In genomic region chr19:4557971-4558941, GRCh38 we compare ENCODE assay signal across 8 cellular contexts. TPM values are rescaled to one million over a fixed set of nuclear protein-coding genes. Genes with fewer than 3 reads are reported as not detected.
A peak's percentile ranks its signal among the peaks of the same experiment; 100 is the strongest.
DNase-seq lines count a peak whose midpoint lies in the region; ATAC-seq and TF ChIP-seq lines count a peak whose summit lies in the region.

No MANE protein-coding gene starts in this region.

- no peaks in the 10 kb centered on the region for H3K27me3 Mint-ChIP-seq in activated CD4-positive, alpha-beta T cell treated with anti-CD3 and anti-CD28 coated beads for 36 hours
- no peaks in the 10 kb centered on the region for H3K27me3 Mint-ChIP-seq in neural crest cell (ENCODE audit: low read depth)

- peak overlapping the region in 1 of 4 donors; percentile 61 for H3K27ac ChIP-seq in Peyer's patch

- intact Hi-C loops in activated CD4-positive, alpha-beta T cell treated with anti-CD3 and anti-CD28 coated beads for 36 hours (cut with DNase I, micrococcal nuclease): loop anchor here in 1 of 2 experiments (1.0 kb wide), 1 partner anchor 78 kb away; no protein-coding TSS in a partner anchor

- H3K36me3 ChIP-seq in Peyer's patch: no peaks in the 10 kb centered on the region

- CTCF ChIA-PET in activated CD4-positive, alpha-beta T cell treated with anti-CD3 and anti-CD28 coated beads for 36 hours (lab: Charles Lee): interaction anchor here (0.6 to 1.2 kb wide), 9 partner anchors 9 to 1068 kb away, joined by 3 to 4 read pairs (median 3); no protein-coding TSS in a partner anchor

- peak overlapping the region in 2 of 4 donors; percentile 17 to 32 for H3K4me3 ChIP-seq in Peyer's patch

- H3K4me1 Mint-ChIP-seq in activated CD4-positive, alpha-beta T cell treated with anti-CD3 and anti-CD28 coated beads for 36 hours: no peaks in the 10 kb centered on the region
- peaks cover 4% of the 10 kb centered on the region for H3K4me1 Mint-ChIP-seq in neural crest cell

- ATAC-seq in activated CD4-positive, alpha-beta T cell treated with anti-CD3 and anti-CD28 coated beads for 36 hours: no peak

- H3K4me1 ChIP-seq in Peyer's patch: peaks cover 0 to 7% (median 0%) of the 10 kb centered on the region in 4 donors

- no peaks in the 10 kb centered on the region for H3K36me3 Mint-ChIP-seq in activated CD4-positive, alpha-beta T cell treated with anti-CD3 and anti-CD28 coated beads for 36 hours (ENCODE audit: low read depth)
- H3K36me3 Mint-ChIP-seq in neural crest cell (ENCODE audit: low read depth): peaks cover 7% of the 10 kb centered on the region

- no peaks in the 10 kb centered on the region for H3K9me3 ChIP-seq in Peyer's patch

- H3K27ac Mint-ChIP-seq in activated CD4-positive, alpha-beta T cell treated with anti-CD3 and anti-CD28 coated beads for 36 hours: no peak overlapping the region
- H3K27ac Mint-ChIP-seq in neural crest cell (ENCODE audit: unreplicated experiment): no peak overlapping the region

- H3K27me3 ChIP-seq in Peyer's patch: no peaks in the 10 kb centered on the region

- no peaks in the 10 kb centered on the region for H3K9me3 Mint-ChIP-seq in activated CD4-positive, alpha-beta T cell treated with anti-CD3 and anti-CD28 coated beads for 36 hours (ENCODE audit: low read depth)
- H3K9me3 Mint-ChIP-seq in neural crest cell: no peaks in the 10 kb centered on the region

- no peak overlapping the region for H3K4me3 Mint-ChIP-seq in activated CD4-positive, alpha-beta T cell treated with anti-CD3 and anti-CD28 coated beads for 36 hours
- no peak overlapping the region for H3K4me3 Mint-ChIP-seq in neural crest cell

- DNase-seq in activated CD4-positive, alpha-beta T cell treated with anti-CD3 and anti-CD28 coated beads for 36 hours: peak; percentile 66
- DNase-seq in activated CD4-positive, alpha-beta T cell treated with anti-CD3 and anti-CD28 coated beads for 1 hour: no peak
- DNase-seq in Peyer's patch: peak in 1 of 3 donors; percentile 65
- DNase-seq in dermis blood vessel endothelial cell: peak; percentile 79
- peak; percentile 70 for DNase-seq in neural crest cell (ENCODE audit: low read depth, low spot score)
- DNase-seq in cerebellar nuclear complex (lab: John Stamatoyannopoulos, UW): no peak
- no peak for DNase-seq in SK-N-DZ (ENCODE audit: low spot score)
- no peak for DNase-seq in SHP77 treated with DMSO at 0.1 percent for 48 hours (lab: John Stamatoyannopoulos, UW)

- POLR2A ChIA-PET in activated CD4-positive, alpha-beta T cell treated with anti-CD3 and anti-CD28 coated beads for 36 hours (lab: Charles Lee): no interaction called here

- no peak for TF ChIP-seq POLR2A in Peyer's patch (IDR thresholded peaks at IDR 0.05)

- peak; percentile 84 to 99 (median 91) for TF ChIP-seq CTCF in Peyer's patch (IDR thresholded peaks at IDR 0.05)
- peak; percentile 99 for TF ChIP-seq CTCF in neural crest cell (conservative IDR thresholded peaks at IDR 0.05)

RNA-seq across cellular contexts. Expression of gene SEMA6B, which starts 1.2 kb away (rescaled TPM):
- total RNA-seq in activated CD4-positive, alpha-beta T cell treated with anti-CD3 and anti-CD28 coated beads for 36 hours: not detected
- 1 to 10 TPM; 1.2 to 9.9 (median 3.2) TPM for total RNA-seq in Peyer's patch
- total RNA-seq in dermis blood vessel endothelial cell: 143 and 209 TPM in 2 replicates
- total RNA-seq in neural crest cell: 21.7 and 25.3 TPM in 2 replicates
- 2.1 and 2.6 TPM in 2 replicates for polyA plus RNA-seq in SK-N-DZ (2014; cell fraction: cytosol; rRNA removed)
- polyA plus RNA-seq in SK-N-DZ (2014; cell fraction: nucleus; rRNA removed): 2.5 and 2.6 TPM in 2 replicates

RNA-seq across cellular contexts. Expression of gene LRG1, which starts 18.4 kb away (rescaled TPM):
- under 1 TPM; 0.35 to 0.57 TPM for total RNA-seq in activated CD4-positive, alpha-beta T cell treated with anti-CD3 and anti-CD28 coated beads for 36 hours
- 1 to 10 TPM; 1.7 to 3.5 (median 3.0) TPM for total RNA-seq in Peyer's patch
- total RNA-seq in dermis blood vessel endothelial cell: 1.2 and 1.6 TPM in 2 replicates
- 0.09 TPM in 2 replicates for total RNA-seq in neural crest cell
- polyA plus RNA-seq in SK-N-DZ (2014; cell fraction: cytosol; rRNA removed): not detected in 2 replicates
- polyA plus RNA-seq in SK-N-DZ (2014; cell fraction: nucleus; rRNA removed): not detected in 2 replicates

RNA-seq across cellular contexts. Expression of gene PLIN5, which starts 23.2 kb away (rescaled TPM):
- not detected for total RNA-seq in activated CD4-positive, alpha-beta T cell treated with anti-CD3 and anti-CD28 coated beads for 36 hours
- total RNA-seq in Peyer's patch: 1 to 10 TPM in 2 of 4 donors, not detected in 2; 2.1 to 3.2 TPM
- 4.7 and 11.7 TPM in 2 replicates for total RNA-seq in dermis blood vessel endothelial cell
- total RNA-seq in neural crest cell: 4.8 TPM in 2 replicates
- 0.60 and 0.77 TPM in 2 replicates for polyA plus RNA-seq in SK-N-DZ (2014; cell fraction: cytosol; rRNA removed)
- polyA plus RNA-seq in SK-N-DZ (2014; cell fraction: nucleus; rRNA removed): 2.4 and 3.9 TPM in 2 replicates

RNA-seq across cellular contexts. Expression of gene PLIN4, which starts 40.0 kb away (rescaled TPM):
- not detected for total RNA-seq in activated CD4-positive, alpha-beta T cell treated with anti-CD3 and anti-CD28 coated beads for 36 hours
- total RNA-seq in Peyer's patch (1 to 10 TPM in 3 of 4 donors, under 1 TPM in 1; 0.83 to 5.1 (median 2.3) TPM), dermis blood vessel endothelial cell (1.1 and 1.5 TPM in 2 replicates), neural crest cell (0.30 and 0.47 TPM in 2 replicates)
- 0.01 and 0.07 TPM in 2 replicates for polyA plus RNA-seq in SK-N-DZ (2014; cell fraction: cytosol; rRNA removed)
- polyA plus RNA-seq in SK-N-DZ (2014; cell fraction: nucleus; rRNA removed): 0.08 and 0.15 TPM in 2 replicates

Comparison
In these comparisons a context has a peak if more than half of its experiments do, and no peak if none do; other contexts are left out.
1. DNase-seq: peak in activated CD4-positive, alpha-beta T cell treated with anti-CD3 and anti-CD28 coated beads for 36 hours (single experiment), dermis blood vessel endothelial cell (single experiment) and neural crest cell (single experiment); none in activated CD4-positive, alpha-beta T cell treated with anti-CD3 and anti-CD28 coated beads for 1 hour (single experiment), cerebellar nuclear complex (0 of 2), SK-N-DZ (single experiment) and SHP77 treated with DMSO at 0.1 percent for 48 hours (single experiment).